In genomic region chr16:87622756-87623319, GRCh38 we compare ENCODE assay signal across 27 cellular contexts. TPM values are rescaled to one million over a fixed set of nuclear protein-coding genes. Genes with fewer than 3 reads are reported as not detected.
"Had no signal": no experiment of that assay in that cellular context is flagged by ENCODE, and none has a peak within 500 bp of the region (broad histone marks: within the 10 kb centered on the region; RNA-seq: fewer than 3 reads in every experiment).

No MANE protein-coding gene starts in this region.

- H3K9ac ChIP-seq: parathyroid adenoma had no signal

- H3K4me1 ChIP-seq: parathyroid adenoma, psoas muscle, right lobe of liver, sigmoid colon, stomach, thyroid gland, tibial nerve, upper lobe of left lung, vagina had no signal

- DNase-seq: naive thymus-derived CD8-positive, alpha-beta T cell; nephron progenitor cell; occipital lobe; ovary; psoas muscle; right cardiac atrium; sigmoid colon; small intestine; stimulated activated CD4-positive, alpha-beta T cell treated with anti-CD3 and anti-CD28 coated beads, Interleukin-15, amount 100 ng/mL, for 24 hours; stimulated activated CD4-positive, alpha-beta T cell treated with anti-CD3 and anti-CD28 coated beads, Interleukin-2, amount 100 ng/mL, for 24 hours; stimulated activated CD4-positive, alpha-beta T cell treated with anti-CD3 and anti-CD28 coated beads, Interleukin-2, amount 100 ng/mL, for 48 hours; stimulated activated CD4-positive, alpha-beta T cell treated with anti-CD3 and anti-CD28 coated beads, Interleukin-4, amount 100 ng/mL, for 24 hours; stimulated activated naive B cell treated with anti-CD40 and anti-IgM and Interleukin-4, amounts not matched to agents 10 μg/mL and 1 μg/mL and 100 μg/mL, for 72 hours; stimulated activated naive CD4-positive, alpha-beta T cell treated with Interleukin-2 at 50 U/mL for 16 hours; stomach; thyroid gland; trophoblast cell; upper lobe of left lung had no signal

- H3K27me3 ChIP-seq: ovary, right lobe of liver, thyroid gland, upper lobe of left lung, vagina had no signal

- H3K4me3 ChIP-seq: ovary, psoas muscle, right lobe of liver, sigmoid colon, stomach, thoracic aorta, thyroid gland, tibial nerve, upper lobe of left lung, vagina had no signal

- H3K36me3 ChIP-seq: ovary, right lobe of liver, sigmoid colon, stomach, thoracic aorta, thyroid gland, tibial nerve, upper lobe of left lung, vagina had no signal

- ATAC-seq: naive thymus-derived CD8-positive, alpha-beta T cell; psoas muscle; right cardiac atrium; right lobe of liver; stimulated activated effector memory CD8-positive, alpha-beta T cell treated with anti-CD3 and anti-CD28 coated beads, Interleukin-12 subunit alpha, Interleukin-12 subunit beta, amount 100 ng/mL, for 72 hours; stimulated activated naive B cell treated with anti-CD40 and anti-IgM and Interleukin-4, amounts not matched to agents 10 μg/mL and 1 μg/mL and 100 μg/mL, for 72 hours had no signal

- H3K9me3 ChIP-seq: ovary, psoas muscle, right lobe of liver, sigmoid colon, stomach, thoracic aorta, thyroid gland, tibial nerve, upper lobe of left lung, vagina had no signal

- H3K27ac ChIP-seq: ovary, parathyroid adenoma, psoas muscle, right lobe of liver, sigmoid colon, stomach, thoracic aorta, thyroid gland, tibial nerve, upper lobe of left lung, vagina had no signal

RNA-seq across cellular contexts. Expression of gene JPH3, which starts 20.5 kb away (rescaled TPM):
- total RNA-seq: naive thymus-derived CD8-positive, alpha-beta T cell; natural killer cell treated with Interleukin-12 subunit alpha and Interleukin-12 subunit beta and Interleukin-15 and Interleukin-18, amount 100 ng/mL, for 72 hours; osteoblast; skeletal muscle tissue; thoracic aorta had no signal
